Comparison of ENCODE assay signal across 17 cellular contexts in genomic region chr1:9406111-9406510, GRCh38.
A peak's percentile ranks its signal among the peaks of the same experiment; 100 is the strongest.
DNase-seq lines count a peak whose midpoint lies in the region; ATAC-seq, FAIRE-seq and TF ChIP-seq lines count a peak whose summit lies in the region.
"Had no signal": no experiment of that assay in that cellular context is flagged by ENCODE, and none has a peak within 500 bp of the region (broad histone marks: within the 10 kb centered on the region; RNA-seq: fewer than 3 reads in every experiment).

No MANE protein-coding gene starts in this region.

- peak overlapping the region; percentile 34 for H3K27ac Mint-ChIP-seq in activated CD4-positive, alpha-beta T cell treated with anti-CD3 and anti-CD28 coated beads for 36 hours
- peak overlapping the region; percentile 44 for H3K27ac Mint-ChIP-seq in stimulated activated memory B cell treated with anti-CD40 and anti-IgM and Interleukin-4, amounts not matched to agents 10 μg/mL and 1 μg/mL and 100 μg/mL, for 72 hours

- no peak for TF ChIP-seq RAD21 in GM12878 (IDR thresholded peaks at IDR 0.05; ENCODE audit: insufficient read depth, low read depth, low read length)

- BruUV-seq in GM12878 (replicated peaks; lab: Mats Ljungman, UMichigan): no TSS peak

- DNase-seq in activated CD4-positive, alpha-beta T cell treated with anti-CD3 and anti-CD28 coated beads for 36 hours: no peak
- no peak for DNase-seq in activated CD4-positive, alpha-beta T cell treated with anti-CD3 and anti-CD28 coated beads, Interleukin-2, amount 50 U/mL, for 48 hours
- DNase-seq in NCI-H2171 treated with DMSO at 0.1 percent for 48 hours (lab: John Stamatoyannopoulos, UW) (peak; percentile 99), GM12878 (ENCODE audit: low read depth, low spot score) (no peak), SW 1271 (lab: John Stamatoyannopoulos, UW) (no peak), vagina (ENCODE audit: extremely low spot score in 2 of 2) (no peak), NCI-H748 (lab: John Stamatoyannopoulos, UW; ENCODE audit: unreplicated experiment) (no peak)
- DNase-seq: activated naive CD4-positive, alpha-beta T cell treated with anti-CD3 and anti-CD28 coated beads, Interleukin-2, amount 50 U/mL, for 16 hours; brain microvascular endothelial cell; Calu3; effector CD4-positive, alpha-beta T cell; NCI-H1048; pancreas; SK-N-SH had no signal

- FAIRE-seq in GM12878 (lab: Jason Lieb, UNC): peak; percentile 78
- FAIRE-seq: pancreas had no signal

- no peak for TF ChIP-seq EP300 in GM12878 (IDR thresholded peaks at IDR 0.05; ENCODE audit: borderline replicate concordance in 1 of 2, control insufficient read depth in 1 of 2, low read depth in 2 of 2, low read length in 2 of 2)

- CTCF ChIA-PET in activated CD4-positive, alpha-beta T cell treated with anti-CD3 and anti-CD28 coated beads for 36 hours (lab: Charles Lee): interaction anchor here (0.7 kb wide), 1 partner anchor 34 kb away, joined by 3 read pairs; no protein-coding TSS in a partner anchor
- CTCF ChIA-PET in GM12878 (lab: Yijun Ruan, JAX): interaction anchor here (2.1 kb wide), 1 partner anchor 49 kb away, joined by 7 read pairs; no protein-coding TSS in a partner anchor

- no peaks in the 10 kb centered on the region for H3K36me3 ChIP-seq in GM12878 (ENCODE audit: control insufficient read depth in 2 of 2, insufficient read depth in 2 of 2, low read length in 1 of 2)
- H3K36me3 ChIP-seq in vagina: no peaks in the 10 kb centered on the region
- H3K36me3 ChIP-seq: brain microvascular endothelial cell, pancreas, suprapubic skin had no signal

- H3K9me3 Mint-ChIP-seq in activated CD4-positive, alpha-beta T cell treated with anti-CD3 and anti-CD28 coated beads for 36 hours (ENCODE audit: low read depth): peaks cover 2% of the 10 kb centered on the region
- H3K9me3 Mint-ChIP-seq in stimulated activated memory B cell treated with anti-CD40 and anti-IgM and Interleukin-4, amounts not matched to agents 10 μg/mL and 1 μg/mL and 100 μg/mL, for 72 hours: peaks cover 6% of the 10 kb centered on the region

- no peaks in the 10 kb centered on the region for H3K79me2 ChIP-seq in GM12878 (ENCODE audit: control insufficient read depth, insufficient read depth, low read length)

- TF ChIP-seq CTCF in GM12878 (IDR thresholded peaks at IDR 0.05 in 2 of 3, conservative IDR thresholded peaks at IDR 0.05 in 1 of 3; ENCODE audit: control insufficient read depth in 2 of 3, extremely low read depth in 1 of 3, insufficient read depth in 1 of 3, low read depth in 3 of 3, low read length in 3 of 3) (no peak), vagina (IDR thresholded peaks at IDR 0.05) (no peak)

- no peak overlapping the region for H3K4me3 Mint-ChIP-seq in activated CD4-positive, alpha-beta T cell treated with anti-CD3 and anti-CD28 coated beads for 36 hours
- H3K4me3 Mint-ChIP-seq in stimulated activated memory B cell treated with anti-CD40 and anti-IgM and Interleukin-4, amounts not matched to agents 10 μg/mL and 1 μg/mL and 100 μg/mL, for 72 hours: no peak overlapping the region

- intact Hi-C loops in activated CD4-positive, alpha-beta T cell treated with anti-CD3 and anti-CD28 coated beads for 36 hours (cut with DNase I, micrococcal nuclease): no loop called here
- intact Hi-C loops in GM12878 (cut with micrococcal nuclease; ENCODE audit: unreplicated experiment): no loop called here
- intact Hi-C loops in vagina (cut with DNase I): no loop called here

- H3K27me3 ChIP-seq in GM12878 (replicated peaks in 1 of 2; ENCODE audit: control insufficient read depth in 2 of 2, insufficient read depth in 2 of 2, low read length in 1 of 2) (no peaks in the 10 kb centered on the region; a peak in 1 of 4 replicates), vagina (no peaks in the 10 kb centered on the region)
- H3K27me3 ChIP-seq: brain microvascular endothelial cell, pancreas, suprapubic skin had no signal

- POLR2A ChIA-PET in activated CD4-positive, alpha-beta T cell treated with anti-CD3 and anti-CD28 coated beads for 36 hours (lab: Charles Lee): no interaction called here
- POLR2A ChIA-PET in GM12878 (lab: Charles Lee): no interaction called here

- H3K27me3 Mint-ChIP-seq in activated CD4-positive, alpha-beta T cell treated with anti-CD3 and anti-CD28 coated beads for 36 hours: peaks cover 2% of the 10 kb centered on the region
- peaks cover 19% of the 10 kb centered on the region for H3K27me3 Mint-ChIP-seq in stimulated activated memory B cell treated with anti-CD40 and anti-IgM and Interleukin-4, amounts not matched to agents 10 μg/mL and 1 μg/mL and 100 μg/mL, for 72 hours

- H3K27ac ChIP-seq in GM12878 (ENCODE audit: control insufficient read depth, insufficient read depth) (no peak overlapping the region), vagina (no peak overlapping the region)
- H3K27ac ChIP-seq: brain microvascular endothelial cell, pancreas, suprapubic skin, VCaP had no signal

- SMC1A ChIA-PET in GM12878 (lab: Charles Lee; ENCODE audit: uncharacterized antibody, unreplicated experiment): interaction anchor here (0.7 to 1.6 kb wide), 4 partner anchors 17 to 48 kb away, joined by 3 to 5 read pairs (median 4); no protein-coding TSS in a partner anchor

- peak overlapping the region; percentile 17; the same call in 1 of the 2 replicates for H3K4me2 ChIP-seq in GM12878 (ENCODE audit: control insufficient read depth, insufficient read depth)
- H3K4me2 ChIP-seq: SK-N-SH had no signal

- H3K4me1 ChIP-seq in GM12878 (ENCODE audit: control insufficient read depth, insufficient read depth, low read length): peaks cover 10% of the 10 kb centered on the region
- no peaks in the 10 kb centered on the region for H3K4me1 ChIP-seq in vagina

- no peaks in the 10 kb centered on the region; the same call in 2 of the 3 replicates for H3K9me3 ChIP-seq in GM12878 (replicated peaks; ENCODE audit: control insufficient read depth, insufficient read depth, low read length)
- H3K9me3 ChIP-seq in vagina: no peaks in the 10 kb centered on the region
- H3K9me3 ChIP-seq: pancreas, SK-N-SH, suprapubic skin had no signal

- RAD21 ChIA-PET in GM12878 (lab: Charles Lee; ENCODE audit: unreplicated experiment): interaction anchor here (1.7 kb wide), 1 partner anchor 21 kb away, joined by 8 read pairs; no protein-coding TSS in a partner anchor

- TF ChIP-seq POLR2A in GM12878 (IDR thresholded peaks at IDR 0.05; ENCODE audit: low read depth, low read length): no peak
- TF ChIP-seq POLR2A in vagina (IDR thresholded peaks at IDR 0.05): no peak

- peaks cover 8% of the 10 kb centered on the region for H3K4me1 Mint-ChIP-seq in activated CD4-positive, alpha-beta T cell treated with anti-CD3 and anti-CD28 coated beads for 36 hours
- peaks cover 14% of the 10 kb centered on the region for H3K4me1 Mint-ChIP-seq in stimulated activated memory B cell treated with anti-CD40 and anti-IgM and Interleukin-4, amounts not matched to agents 10 μg/mL and 1 μg/mL and 100 μg/mL, for 72 hours

- WGBS in GM12878 (ENCODE audit: insufficient coverage, insufficient replicate concordance, low lambda C conversion rate, missing lambda C conversion rate): 31% methylated on average over 7 of the region's 7 CpGs

- ATAC-seq in activated CD4-positive, alpha-beta T cell treated with anti-CD3 and anti-CD28 coated beads for 36 hours: no peak
- ATAC-seq in GM12878: no peak
- no peak for ATAC-seq in stimulated activated memory B cell treated with anti-CD40 and anti-IgM and Interleukin-4, amounts not matched to agents 10 μg/mL and 1 μg/mL and 100 μg/mL, for 72 hours

- H3K4me3 ChIP-seq in GM12878: no peak overlapping the region
- no peak overlapping the region for H3K4me3 ChIP-seq in vagina
- H3K4me3 ChIP-seq: pancreas, suprapubic skin had no signal

- in situ Hi-C loops in GM12878 (cut with MboI): no loop called here

- H4K20me1 ChIP-seq in GM12878 (ENCODE audit: control insufficient read depth, insufficient read depth): no peaks in the 10 kb centered on the region

- H3K36me3 Mint-ChIP-seq in activated CD4-positive, alpha-beta T cell treated with anti-CD3 and anti-CD28 coated beads for 36 hours (ENCODE audit: low read depth): peaks cover 2% of the 10 kb centered on the region
- no peaks in the 10 kb centered on the region for H3K36me3 Mint-ChIP-seq in stimulated activated memory B cell treated with anti-CD40 and anti-IgM and Interleukin-4, amounts not matched to agents 10 μg/mL and 1 μg/mL and 100 μg/mL, for 72 hours

- peak overlapping the region; percentile 48 for H2AFZ ChIP-seq in GM12878 (ENCODE audit: control insufficient read depth, low read depth, low read length)

- no peak overlapping the region; the same call in 1 of the 2 replicates for H3K9ac ChIP-seq in GM12878 (ENCODE audit: control insufficient read depth, insufficient read depth, low read length)
- H3K9ac ChIP-seq: SK-N-SH had no signal

TF ChIP-seq in GM12878, 131 proteins besides CTCF, POLR2A, EP300 and RAD21 (continues in another document):
- TF ChIP-seq ATF7 (IDR thresholded peaks at IDR 0.05; ENCODE audit: low read depth) (no peak), WRNIP1 (IDR thresholded peaks at IDR 0.05; ENCODE audit: borderline replicate concordance, low read depth, low read length) (no peak), KAT2A (conservative IDR thresholded peaks at IDR 0.05; ENCODE audit: control insufficient read depth, low read depth, low read length) (no peak), MYC (IDR thresholded peaks at IDR 0.05; ENCODE audit: insufficient read depth, insufficient read length, insufficient replicate concordance, low read length, severe bottlenecking) (no peak), MXI1 (IDR thresholded peaks at IDR 0.05; ENCODE audit: low read depth, low read length) (no peak), NFXL1 (IDR thresholded peaks at IDR 0.05; ENCODE audit: borderline replicate concordance) (no peak), SP1 (IDR thresholded peaks at IDR 0.05; ENCODE audit: low read depth, low read length) (no peak), SUZ12 (IDR thresholded peaks at IDR 0.05; ENCODE audit: unreplicated experiment) (no peak)
